16 cellular contexts compared by ENCODE assay signal in genomic region chr3:181847276-181847675, GRCh38.
A peak's percentile ranks its signal among the peaks of the same experiment; 100 is the strongest.
DNase-seq lines count a peak whose midpoint lies in the region; ATAC-seq and TF ChIP-seq lines count a peak whose summit lies in the region.
"Had no signal": no experiment of that assay in that cellular context is flagged by ENCODE, and none has a peak within 500 bp of the region (broad histone marks: within the 10 kb centered on the region; RNA-seq: fewer than 3 reads in every experiment).

No MANE protein-coding gene starts in this region.

- DNase-seq in HT1080 (ENCODE audit: low read depth) = peak; percentile 32
- DNase-seq in PC-3 = peak; percentile 35
- DNase-seq in epithelial cell of esophagus (ENCODE audit: low read depth) = peak; percentile 33
- no peak for DNase-seq in neural progenitor cell (ENCODE audit: low spot score)
- no peak for DNase-seq in activated gamma-delta T cell (lab: John Stamatoyannopoulos, UW)
- no peak for DNase-seq in A673 (ENCODE audit: low spot score)
- DNase-seq in GF-D8 (lab: John Stamatoyannopoulos, UW) = no peak
- DNase-seq: CD8-positive, alpha-beta T cell; COR-L47; DMS153; DMS79 treated with DMSO at 0.1 percent for 48 hours; EL; IMR-90 had no signal

- peak overlapping the region; percentile 73 for H3K27ac Mint-ChIP-seq in neural progenitor cell
- H3K27ac Mint-ChIP-seq: CD14-positive monocyte; CD8-positive, alpha-beta T cell had no signal

- H2AFZ ChIP-seq in PC-3 (ENCODE audit: low read length) (no peak overlapping the region), neural progenitor cell (replicated peaks) (no peak overlapping the region)

- H3K9ac ChIP-seq in PC-3 (ENCODE audit: low read length) (no peak overlapping the region), neural progenitor cell (no peak overlapping the region)

- intact Hi-C loops in PC-3 (cut with micrococcal nuclease) = no loop called here
- intact Hi-C loops in A673 (cut with micrococcal nuclease; ENCODE audit: unreplicated experiment) = no loop called here

- H4K20me1 ChIP-seq in PC-3 (ENCODE audit: low read length) = no peaks in the 10 kb centered on the region
- H4K20me1 ChIP-seq in neural progenitor cell (ENCODE audit: low read depth) = no peaks in the 10 kb centered on the region

- no peaks in the 10 kb centered on the region for H3K9me3 Mint-ChIP-seq in neural progenitor cell
- H3K9me3 Mint-ChIP-seq: CD8-positive, alpha-beta T cell had no signal

- H3K27ac ChIP-seq in PC-3 (ENCODE audit: low read length) = no peak overlapping the region
- H3K27ac ChIP-seq in neural progenitor cell = no peak overlapping the region
- H3K27ac ChIP-seq in A673 (ENCODE audit: low read depth, low read length, poor library complexity, severe bottlenecking) = no peak overlapping the region
- H3K27ac ChIP-seq: HL-60 had no signal

- peaks cover 5% of the 10 kb centered on the region for H3K27me3 Mint-ChIP-seq in neural progenitor cell (ENCODE audit: insufficient read depth, low read depth)

- BruUV-seq in PC-3 (replicated peaks; lab: Mats Ljungman, UMichigan) = no TSS peak
- BruUV-seq in A673 (replicated peaks; lab: Mats Ljungman, UMichigan) = no TSS peak

- H3K9me3 ChIP-seq in PC-3 (ENCODE audit: low read length) (no peaks in the 10 kb centered on the region), neural progenitor cell (ENCODE audit: low read depth) (no peaks in the 10 kb centered on the region), A673 (ENCODE audit: low read depth, low read length, poor library complexity, severe bottlenecking) (no peaks in the 10 kb centered on the region)

- H3K4me2 ChIP-seq in PC-3 (ENCODE audit: low read length) = no peak overlapping the region
- H3K4me2 ChIP-seq in neural progenitor cell = no peak overlapping the region

- TF ChIP-seq CTCF in PC-3 (conservative IDR thresholded peaks at IDR 0.05; ENCODE audit: low read depth, low read length) (no peak), epithelial cell of esophagus (IDR thresholded peaks at IDR 0.05; ENCODE audit: insufficient read depth, low read depth, low read length, missing control alignments) (no peak), neural progenitor cell (IDR thresholded peaks at IDR 0.05) (no peak), A673 (conservative IDR thresholded peaks at IDR 0.05; ENCODE audit: low read depth, low read length) (no peak)

- no peak overlapping the region for H3K4me3 ChIP-seq in PC-3 (ENCODE audit: low read length)
- no peak overlapping the region for H3K4me3 ChIP-seq in epithelial cell of esophagus (ENCODE audit: low read length)
- H3K4me3 ChIP-seq in neural progenitor cell = no peak overlapping the region
- no peak overlapping the region for H3K4me3 ChIP-seq in A673 (ENCODE audit: low read depth, low read length, poor library complexity, severe bottlenecking)

- no peaks in the 10 kb centered on the region for H3K27me3 ChIP-seq in PC-3 (ENCODE audit: low read length)
- no peaks in the 10 kb centered on the region for H3K27me3 ChIP-seq in neural progenitor cell
- H3K27me3 ChIP-seq in A673 (replicated peaks; ENCODE audit: insufficient read depth, low read depth, low read length, poor library complexity) = no peaks in the 10 kb centered on the region

- H3K36me3 ChIP-seq in PC-3 (ENCODE audit: low read depth, low read length) (no peaks in the 10 kb centered on the region), neural progenitor cell (no peaks in the 10 kb centered on the region), A673 (ENCODE audit: insufficient read depth, low read length, poor library complexity, severe bottlenecking) (no peaks in the 10 kb centered on the region)

- POLR2A ChIA-PET in PC-3 (lab: Charles Lee; ENCODE audit: unreplicated experiment) (no interaction called here), A673 (lab: Charles Lee; ENCODE audit: low non-redundant PET) (no interaction called here)

- no peaks in the 10 kb centered on the region for H3K79me2 ChIP-seq in PC-3 (ENCODE audit: low read length)
- H3K79me2 ChIP-seq in neural progenitor cell (ENCODE audit: low read depth) = no peaks in the 10 kb centered on the region

- H3K4me1 ChIP-seq in PC-3 (ENCODE audit: insufficient read depth, low read length) (peaks cover 32% of the 10 kb centered on the region), neural progenitor cell (peaks cover 4% of the 10 kb centered on the region), A673 (ENCODE audit: insufficient read depth, low read length, poor library complexity, severe bottlenecking) (no peaks in the 10 kb centered on the region)

- CTCF ChIA-PET in PC-3 (lab: Charles Lee) (no interaction called here), A673 (lab: Charles Lee) (no interaction called here)

- H3K4me1 Mint-ChIP-seq in neural progenitor cell = peaks cover 17% of the 10 kb centered on the region
- H3K4me1 Mint-ChIP-seq: CD14-positive monocyte had no signal

- no peaks in the 10 kb centered on the region for H3K36me3 Mint-ChIP-seq in neural progenitor cell
- H3K36me3 Mint-ChIP-seq: CD14-positive monocyte; CD8-positive, alpha-beta T cell had no signal

- H3K9me2 ChIP-seq in PC-3 (replicated peaks; ENCODE audit: low read length) = no peaks in the 10 kb centered on the region

- no peak overlapping the region for H3K4me3 Mint-ChIP-seq in neural progenitor cell
- H3K4me3 Mint-ChIP-seq: CD14-positive monocyte; CD8-positive, alpha-beta T cell had no signal

- no peaks in the 10 kb centered on the region for H3F3A ChIP-seq in PC-3 (ENCODE audit: low read length, unreplicated experiment)
- H3F3A ChIP-seq in neural progenitor cell (ENCODE audit: low read depth) = peaks cover 7% of the 10 kb centered on the region

- no peak for ATAC-seq in PC-3
- ATAC-seq: CD8-positive, alpha-beta T cell; HCT116 had no signal

Comparison
In these comparisons a context has a peak if more than half of its experiments do, and no peak if none do; other contexts are left out.
1. DNase-seq: peak in HT1080 (single experiment), PC-3 (single experiment) and epithelial cell of esophagus (single experiment); none in neural progenitor cell (single experiment), activated gamma-delta T cell (single experiment), A673 (single experiment) and GF-D8 (single experiment).